ENCODE assay signal across 13 cellular contexts in genomic region chr17:36942631-36943125, GRCh38. TPM values are rescaled to one million over a fixed set of nuclear protein-coding genes. Genes with fewer than 3 reads are reported as not detected.
DNase-seq lines count a peak whose midpoint lies in the region; ATAC-seq and TF ChIP-seq lines count a peak whose summit lies in the region.
"Had no signal": no experiment of that assay in that cellular context is flagged by ENCODE, and none has a peak within 500 bp of the region (broad histone marks: within the 10 kb centered on the region; RNA-seq: fewer than 3 reads in every experiment).

No MANE protein-coding gene starts in this region.

- in situ Hi-C loops in G401 (cut with HindIII; ENCODE audit: low sequenced_read_pairs) (loop anchor here (25.0 kb wide), 1 partner anchor 105 kb away; no protein-coding TSS in a partner anchor), GM23248 (cut with MboI) (no loop called here)

- peak; percentile 74 for ATAC-seq in effector memory CD8-positive, alpha-beta T cell (replicated peaks)
- ATAC-seq in natural killer cell: peak; percentile 43 to 81 (median 56)
- no peak for ATAC-seq in HG03342 (IDR thresholded peaks at IDR 0.05; ENCODE audit: unreplicated experiment)
- ATAC-seq in body of pancreas: no peak

- H3K36me3 ChIP-seq in GM23248 (ENCODE audit: low read depth) (no peaks in the 10 kb centered on the region), vagina (no peaks in the 10 kb centered on the region), body of pancreas (replicated peaks in 1 of 2; ENCODE audit: insufficient read depth in 1 of 2, low read depth in 2 of 2) (no peaks in the 10 kb centered on the region)

- no peaks in the 10 kb centered on the region for H3K79me2 ChIP-seq in GM23248 (ENCODE audit: insufficient read depth)

- WGBS in GM23248 (ENCODE audit: low coverage in 1 of 2, low lambda C conversion rate in 2 of 2, missing lambda C conversion rate in 2 of 2), 2 experiments: 8 to 13% methylated on average over 44 to 54 of the region's 59 CpGs
- 8 to 11% methylated on average over 40 to 57 of the region's 59 CpGs for WGBS in body of pancreas, 2 donors

- H3K9me3 Mint-ChIP-seq in effector memory CD8-positive, alpha-beta T cell: no peaks in the 10 kb centered on the region
- no peaks in the 10 kb centered on the region for H3K9me3 Mint-ChIP-seq in natural killer cell

- peak; percentile 2 for DNase-seq in AG08395 (ENCODE audit: low spot score)
- DNase-seq in G401 (ENCODE audit: low spot score): peak; percentile 9
- DNase-seq in effector memory CD8-positive, alpha-beta T cell: no peak
- DNase-seq in natural killer cell: peak; percentile 41
- no peak for DNase-seq in GM23248
- no peak for DNase-seq in vagina (ENCODE audit: extremely low spot score in 2 of 2)
- no peak for DNase-seq in body of pancreas
- DNase-seq: NCI-H1105 treated with DMSO at 0.1 percent for 48 hours; NCI-H510A; posterior cingulate gyrus; stimulated activated CD4-positive, alpha-beta T cell treated with anti-CD3 and anti-CD28 coated beads, Interleukin-2, amount 100 ng/mL, for 48 hours had no signal

- no peaks in the 10 kb centered on the region for H3K9me2 ChIP-seq in GM23248 (ENCODE audit: insufficient read depth)

- H3K4me1 ChIP-seq in GM23248 (ENCODE audit: insufficient read depth) (no peaks in the 10 kb centered on the region), vagina (peaks cover 29% of the 10 kb centered on the region), body of pancreas (peaks cover 38% of the 10 kb centered on the region)

- H3K27ac ChIP-seq in GM23248 (no peak overlapping the region), vagina (no peak overlapping the region), body of pancreas (no peak overlapping the region)

- no peak overlapping the region for H2AFZ ChIP-seq in GM23248

- H3K4me3 ChIP-seq in GM23248 (no peak overlapping the region), vagina (peak overlapping the region in 1 of 2 donors; percentile 20), body of pancreas (no peak overlapping the region)

- intact Hi-C loops in natural killer cell (cut with micrococcal nuclease): loop anchor here (10.0 kb wide), 2 partner anchors 218 to 1068 kb away; no protein-coding TSS in a partner anchor
- intact Hi-C loops in vagina (cut with DNase I): no loop called here
- intact Hi-C loops in body of pancreas (cut with DNase I): no loop called here

- no peak for TF ChIP-seq CTCF in natural killer cell (IDR thresholded peaks at IDR 0.05)
- no peak for TF ChIP-seq CTCF in vagina (IDR thresholded peaks at IDR 0.05)
- no peak for TF ChIP-seq CTCF in body of pancreas (IDR thresholded peaks at IDR 0.05)

- H3K27me3 ChIP-seq in GM23248 (replicated peaks; ENCODE audit: insufficient read depth) (peaks cover 96% of the 10 kb centered on the region), vagina (peaks cover 39% of the 10 kb centered on the region), body of pancreas (peaks cover 0 to 83% of the 10 kb centered on the region in 2 donors)

- H3K9me3 ChIP-seq in GM23248 (ENCODE audit: low read depth) (no peaks in the 10 kb centered on the region), vagina (no peaks in the 10 kb centered on the region), body of pancreas (no peaks in the 10 kb centered on the region)

- H3F3A ChIP-seq in GM23248 (ENCODE audit: insufficient read depth): no peaks in the 10 kb centered on the region

- H3K27me3 Mint-ChIP-seq in effector memory CD8-positive, alpha-beta T cell: peaks cover 79 to 90% of the 10 kb centered on the region in 2 donors
- H3K27me3 Mint-ChIP-seq in natural killer cell (ENCODE audit: low read depth in 2 of 2): peaks cover 63 to 79% of the 10 kb centered on the region in 2 donors

- peaks cover 50% of the 10 kb centered on the region for H3K36me3 Mint-ChIP-seq in effector memory CD8-positive, alpha-beta T cell (ENCODE audit: insufficient read depth)
- no peaks in the 10 kb centered on the region for H3K36me3 Mint-ChIP-seq in natural killer cell

- peaks cover 19 to 32% of the 10 kb centered on the region in 2 donors for H3K4me1 Mint-ChIP-seq in effector memory CD8-positive, alpha-beta T cell (ENCODE audit: low read depth in 2 of 2)
- peaks cover 21 to 35% of the 10 kb centered on the region in 2 donors for H3K4me1 Mint-ChIP-seq in natural killer cell

- no peaks in the 10 kb centered on the region for H4K20me1 ChIP-seq in GM23248 (ENCODE audit: insufficient read depth)

- TF ChIP-seq POLR2A in vagina (IDR thresholded peaks at IDR 0.05) (no peak), body of pancreas (IDR thresholded peaks at IDR 0.05) (no peak)

- H3K4me3 Mint-ChIP-seq in effector memory CD8-positive, alpha-beta T cell: peak overlapping the region; percentile 45 to 58
- H3K4me3 Mint-ChIP-seq in natural killer cell: peak overlapping the region; percentile 37
- H3K4me3 Mint-ChIP-seq: memory B cell had no signal

- no peak overlapping the region for H3K27ac Mint-ChIP-seq in effector memory CD8-positive, alpha-beta T cell
- no peak overlapping the region for H3K27ac Mint-ChIP-seq in natural killer cell
- H3K27ac Mint-ChIP-seq: memory B cell had no signal

- H3K4me2 ChIP-seq in GM23248 (ENCODE audit: unreplicated experiment): no peak overlapping the region

- no peak overlapping the region for H3K9ac ChIP-seq in GM23248

RNA-seq across cellular contexts. Expression of gene LHX1, which starts 5.4 kb away (rescaled TPM):
- 3.7 and 8.7 TPM in 2 replicates for total RNA-seq in G401 (2014; rRNA removed; shearing (Covaris generic))
- not detected for total RNA-seq in natural killer cell
- total RNA-seq in GM23248 (2014; rRNA removed; shearing (Covaris generic)): not detected in 2 replicates
- not detected in 2 replicates for polyA plus RNA-seq in GM23248 (2016; fragmentation: Nextera tagmentation; extraction: Ambion mirVana)
- not detected for total RNA-seq in vagina
- total RNA-seq in body of pancreas: not detected

RNA-seq across cellular contexts. Expression of gene AATF, which starts 6.1 kb away (rescaled TPM):
- total RNA-seq in G401 (2014; rRNA removed; shearing (Covaris generic)): 39.4 and 54.7 TPM in 2 replicates
- 10 to 100 TPM; 60.1 to 67.2 (median 63.2) TPM for total RNA-seq in natural killer cell
- 35.6 and 42.2 TPM in 2 replicates for total RNA-seq in GM23248 (2014; rRNA removed; shearing (Covaris generic))
- 48.1 and 50.2 TPM in 2 replicates for polyA plus RNA-seq in GM23248 (2016; fragmentation: Nextera tagmentation; extraction: Ambion mirVana)
- total RNA-seq in vagina: 21.1 TPM
- 10 to 100 TPM; 16.5 to 28.3 TPM for total RNA-seq in body of pancreas

Comparison
In these comparisons a context has a peak if more than half of its experiments do, and no peak if none do; other contexts are left out.
1. DNase-seq: peak in AG08395 (single experiment), G401 (single experiment) and natural killer cell (single experiment); none in effector memory CD8-positive, alpha-beta T cell (0 of 3), GM23248 (single experiment), vagina (0 of 2) and body of pancreas (0 of 4).
2. ATAC-seq: peak in effector memory CD8-positive, alpha-beta T cell (single experiment) and natural killer cell (3 of 3); none in HG03342 (single experiment) and body of pancreas (single experiment).